In genomic region chr6:39433630-39434029, GRCh38 we compare ENCODE assay signal across 28 cellular contexts.
"Had no signal": no experiment of that assay in that cellular context is flagged by ENCODE, and none has a peak within 500 bp of the region (broad histone marks: within the 10 kb centered on the region; RNA-seq: fewer than 3 reads in every experiment).

No MANE protein-coding gene starts in this region.

- H3K4me1 ChIP-seq: neural progenitor cell, parathyroid adenoma, right lobe of liver, thyroid gland had no signal

- H3K4me3 ChIP-seq: neural progenitor cell, ovary, psoas muscle, right lobe of liver, sigmoid colon, thoracic aorta, thyroid gland, tibial nerve, upper lobe of left lung, vagina had no signal

- H3K4me2 ChIP-seq: neural progenitor cell had no signal

- ATAC-seq: naive thymus-derived CD4-positive, alpha-beta T cell; natural killer cell; psoas muscle; right lobe of liver; stimulated activated memory B cell treated with anti-CD40 and anti-IgM and Interleukin-4, amounts not matched to agents 10 μg/mL and 1 μg/mL and 100 μg/mL, for 72 hours; stimulated activated naive CD8-positive, alpha-beta T cell treated with anti-CD3 and anti-CD28 coated beads, Interleukin-15, amount 100 ng/mL, for 72 hours; stimulated activated naive CD8-positive, alpha-beta T cell treated with anti-CD3 and anti-CD28 coated beads, Interleukin-15, Interleukin-2, amounts not matched to agents 100 U/mL and 50 U/mL, for 24 hours had no signal

- H3K9me3 ChIP-seq: neutrophil, ovary, right lobe of liver, sigmoid colon, thoracic aorta, thyroid gland, upper lobe of left lung, vagina had no signal

- FAIRE-seq: small intestine, urothelium cell line had no signal

- H3K9ac ChIP-seq: neural progenitor cell, parathyroid adenoma had no signal

- DNase-seq: naive thymus-derived CD4-positive, alpha-beta T cell; natural killer cell; nucleus accumbens; ovary; posterior cingulate gyrus; psoas muscle; right cardiac atrium; right lobe of liver; sigmoid colon; small intestine; stimulated activated CD4-positive, alpha-beta T cell treated with anti-CD3 and anti-CD28 coated beads, Interleukin-12 subunit alpha, Interleukin-12 subunit beta, amount 100 ng/mL, for 4 hours; stimulated activated CD4-positive, alpha-beta T cell treated with anti-CD3 and anti-CD28 coated beads, Interleukin-1b, Interleukin-23, amount 100 ng/mL, for 48 hours; stimulated activated CD4-positive, alpha-beta T cell treated with anti-CD3 and anti-CD28 coated beads, Interleukin-4, amount 100 ng/mL, for 1 hour; stimulated activated CD4-positive, alpha-beta T cell treated with anti-CD3 and anti-CD28 coated beads, Interleukin-4, amount 100 ng/mL, for 4 hours; stimulated activated CD8-positive, alpha-beta memory T cell treated with anti-CD3 and anti-CD28 coated beads, Interleukin-4, amount 100 ng/mL, for 48 hours; stimulated activated naive CD4-positive, alpha-beta T cell; stimulated activated naive CD8-positive, alpha-beta T cell treated with anti-CD3 and anti-CD28 coated beads, Interleukin-15, amount 100 ng/mL, for 72 hours; stimulated activated naive CD8-positive, alpha-beta T cell treated with anti-CD3 and anti-CD28 coated beads, Interleukin-15, Interleukin-2, amounts not matched to agents 100 U/mL and 50 U/mL, for 24 hours; thyroid gland; upper lobe of left lung had no signal

- H3K36me3 ChIP-seq: neural progenitor cell, neutrophil, ovary, right lobe of liver, sigmoid colon, thoracic aorta, thyroid gland, tibial nerve, upper lobe of left lung, vagina had no signal

- H3K27me3 ChIP-seq: neural progenitor cell, ovary, right lobe of liver, sigmoid colon, thyroid gland, tibial nerve, upper lobe of left lung, vagina had no signal

- H2AFZ ChIP-seq: neural progenitor cell, parathyroid adenoma had no signal

- H3K27ac ChIP-seq: neural progenitor cell, neutrophil, ovary, parathyroid adenoma, psoas muscle, right lobe of liver, sigmoid colon, thoracic aorta, thyroid gland, tibial nerve, upper lobe of left lung, vagina had no signal

- H3K79me2 ChIP-seq: parathyroid adenoma had no signal
